Comparison of ENCODE assay signal across 23 cellular contexts in genomic region chr6:98467091-98467490, GRCh38.
"Had no signal": no experiment of that assay in that cellular context is flagged by ENCODE, and none has a peak within 500 bp of the region (broad histone marks: within the 10 kb centered on the region; RNA-seq: fewer than 3 reads in every experiment).

No MANE protein-coding gene starts in this region.

- H3K27ac ChIP-seq: coronary artery, epithelial cell of prostate, esophagus squamous epithelium, gastrocnemius medialis, heart right ventricle, left lung, lower lobe of right lung had no signal

- H3K4me1 ChIP-seq: esophagus squamous epithelium, gastrocnemius medialis, heart right ventricle, left lung, lower lobe of right lung had no signal

- H3K36me3 ChIP-seq: esophagus squamous epithelium, gastrocnemius medialis, heart right ventricle, left lung, lower lobe of right lung had no signal

- H3K4me1 Mint-ChIP-seq: endodermal cell; naive thymus-derived CD4-positive, alpha-beta T cell had no signal

- H3K9me3 Mint-ChIP-seq: endodermal cell had no signal

- H3K27me3 ChIP-seq: esophagus squamous epithelium, gastrocnemius medialis, heart right ventricle, left lung had no signal

- H3K9me3 ChIP-seq: esophagus squamous epithelium, gastrocnemius medialis, left lung, lower lobe of right lung had no signal

- DNase-seq: effector CD8-positive, alpha-beta T cell; effector memory CD8-positive, alpha-beta T cell; endodermal cell; erythroblast; esophagus squamous epithelium; foreskin fibroblast; foreskin melanocyte; gastrocnemius medialis; glutamatergic neuron; head of caudate nucleus; heart right ventricle; hippocampal formation; left cardiac atrium; left lung; left ventricle myocardium superior; lower lobe of right lung; mesenchymal stem cell; midbrain; naive thymus-derived CD4-positive, alpha-beta T cell had no signal

- H3K4me3 ChIP-seq: coronary artery, esophagus squamous epithelium, gastrocnemius medialis, heart right ventricle, left lung, lower lobe of right lung had no signal

- H3K27ac Mint-ChIP-seq: dendritic cell treated with granulocyte-macrophage colony-stimulating factor and Interleukin-4, amounts not matched to agents 40 ng/mL and 50 ng/mL, for 4 days; effector memory CD8-positive, alpha-beta T cell; endodermal cell; naive thymus-derived CD4-positive, alpha-beta T cell had no signal

- H3K27me3 Mint-ChIP-seq: dendritic cell treated with granulocyte-macrophage colony-stimulating factor and Interleukin-4, amounts not matched to agents 40 ng/mL and 50 ng/mL, for 4 days; effector memory CD8-positive, alpha-beta T cell; naive thymus-derived CD4-positive, alpha-beta T cell had no signal

- H3K4me3 Mint-ChIP-seq: dendritic cell treated with granulocyte-macrophage colony-stimulating factor and Interleukin-4, amounts not matched to agents 40 ng/mL and 50 ng/mL, for 4 days; effector memory CD8-positive, alpha-beta T cell; endodermal cell; naive thymus-derived CD4-positive, alpha-beta T cell had no signal

- ATAC-seq: effector memory CD8-positive, alpha-beta T cell; esophagus mucosa; gastrocnemius medialis; heart right ventricle; left cardiac atrium; left lung; left ventricle myocardium superior; lower lobe of right lung; naive thymus-derived CD4-positive, alpha-beta T cell had no signal
